Comparison of ENCODE assay signal across 8 cellular contexts in genomic region chr2:96305091-96305978, GRCh38.
DNase-seq lines count a peak whose midpoint lies in the region; ATAC-seq lines count a peak whose summit lies in the region.

Gene SNRNP200 (minus strand): TSS chr2:96305546. CDS start chr2:96305437, 109 bp downstream.

- H3K27me3 ChIP-seq in BLaER1 = no peaks in the 10 kb centered on the region
- no peaks in the 10 kb centered on the region for H3K27me3 ChIP-seq in layer of hippocampus (ENCODE audit: control insufficient read depth, insufficient read depth, low read length)

- peaks cover 43% of the 10 kb centered on the region for H4K20me1 ChIP-seq in BLaER1

- ATAC-seq in GM19328 (IDR thresholded peaks at IDR 0.05; ENCODE audit: unreplicated experiment) (peak; percentile 95), HG03469 (IDR thresholded peaks at IDR 0.05; ENCODE audit: unreplicated experiment) (peak; percentile 74)

- H3K4me3 ChIP-seq in BLaER1 = peak within 1 kb of the TSS; percentile 78

- H3K36me3 ChIP-seq in BLaER1 = peaks cover 77% of the 10 kb centered on the region

- H3K9me3 ChIP-seq in BLaER1 = no peaks in the 10 kb centered on the region

- peaks cover 45% of the 10 kb centered on the region for H3K4me1 ChIP-seq in BLaER1

- H3K9ac ChIP-seq in BLaER1 = peak within 1 kb of the TSS; percentile 88

- peak; percentile 63 for DNase-seq in NCI-H526 treated with DMSO at 0.1 percent for 48 hours (lab: John Stamatoyannopoulos, UW)
- peak; percentile 96 for DNase-seq in activated CD4-positive, alpha-beta T cell treated with anti-CD3 and anti-CD28 coated beads for 48 hours
- DNase-seq in stimulated activated CD4-positive, alpha-beta T cell treated with anti-CD3 and anti-CD28 coated beads, Interleukin-1b, Interleukin-23, amount 100 ng/mL, for 24 hours (ENCODE audit: low read depth in 4 of 4, low spot score in 1 of 4) = peak; percentile 81 to 91 (median 86)

- H3K27ac ChIP-seq in BLaER1 (peak within 1 kb of the TSS; percentile 89), cingulate gyrus (ENCODE audit: low read depth, low read length) (peak within 1 kb of the TSS; percentile 83), layer of hippocampus (ENCODE audit: low read depth, low read length) (peak within 1 kb of the TSS; percentile 60)

- H3K4me2 ChIP-seq in BLaER1 = peak within 1 kb of the TSS; percentile 91

Comparison
In these comparisons a context has a peak if more than half of its experiments do, and no peak if none do; other contexts are left out.
1. Peak in every context shown above with its lines: DNase-seq, ATAC-seq, H3K4me3 ChIP-seq and H3K27ac ChIP-seq.